ENCODE assay signal across 1 cellular context in the genomic region with DNA sequence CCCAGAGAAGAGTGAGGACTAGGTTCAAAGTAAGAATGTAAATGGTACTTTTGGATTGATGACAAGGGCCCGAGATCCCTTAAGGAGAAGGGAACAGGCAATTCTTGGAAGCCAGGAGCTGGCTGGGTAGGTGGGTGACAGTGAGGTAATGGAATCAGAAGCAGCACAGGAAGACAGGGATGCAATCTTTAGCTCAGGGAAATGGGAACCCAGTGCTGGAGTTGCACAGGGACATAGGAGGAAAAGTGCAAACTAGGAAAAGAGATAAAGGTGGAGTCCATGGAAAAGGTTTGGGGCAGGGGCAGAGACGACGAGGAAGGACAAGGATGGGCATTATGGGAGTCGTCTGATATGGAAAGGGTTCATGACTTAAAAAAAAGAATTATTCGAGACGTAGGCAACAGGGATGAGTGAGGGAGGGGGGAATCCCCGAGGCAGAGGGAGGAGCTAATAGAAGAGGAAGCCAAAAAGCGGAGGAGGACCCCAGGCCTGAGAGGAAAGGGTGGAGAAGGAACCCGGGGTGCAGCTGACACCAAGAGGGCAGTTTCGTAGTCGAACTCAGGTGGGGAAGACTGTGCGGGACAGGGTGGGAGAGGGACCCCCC.
TF ChIP-seq lines count a peak whose summit lies in the region.

No MANE protein-coding gene starts in this region.

TF ChIP-seq in HCT116, 20 proteins besides CTCF, POLR2A, EP300 and RAD21:
- no peak for TF ChIP-seq SP1 (IDR thresholded peaks at IDR 0.05; ENCODE audit: low read depth)
- no peak for TF ChIP-seq ZFX (IDR thresholded peaks at IDR 0.05)
- TF ChIP-seq, protein P1, sequence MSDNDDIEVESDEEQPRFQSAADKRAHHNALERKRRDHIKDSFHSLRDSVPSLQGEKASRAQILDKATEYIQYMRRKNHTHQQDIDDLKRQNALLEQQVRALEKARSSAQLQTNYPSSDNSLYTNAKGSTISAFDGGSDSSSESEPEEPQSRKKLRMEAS (IDR thresholded peaks at IDR 0.05) = no peak
- no peak for TF ChIP-seq FOSL1 (IDR thresholded peaks at IDR 0.05; ENCODE audit: low read depth)
- TF ChIP-seq ZBTB33 (IDR thresholded peaks at IDR 0.05; ENCODE audit: extremely low read depth, insufficient replicate concordance, low read length) = no peak
- TF ChIP-seq JUND (IDR thresholded peaks at IDR 0.05) = no peak
- TF ChIP-seq ZNF274 (IDR thresholded peaks at IDR 0.05; ENCODE audit: low read depth, low read length) = no peak
- no peak for TF ChIP-seq SRF (IDR thresholded peaks at IDR 0.05; ENCODE audit: low read depth)
- no peak for TF ChIP-seq EZH2phosphoT487 (IDR thresholded peaks at IDR 0.05; ENCODE audit: borderline replicate concordance)
- TF ChIP-seq EZH2 (IDR thresholded peaks at IDR 0.05) = no peak
- no peak for TF ChIP-seq REST (IDR thresholded peaks at IDR 0.05; ENCODE audit: low read depth)
- no peak for TF ChIP-seq CEBPB (IDR thresholded peaks at IDR 0.05; ENCODE audit: low read depth)
- TF ChIP-seq SIN3A (IDR thresholded peaks at IDR 0.05; ENCODE audit: low read depth) = no peak
- no peak for TF ChIP-seq ELF1 (IDR thresholded peaks at IDR 0.05; ENCODE audit: borderline replicate concordance, low read depth)
- no peak for TF ChIP-seq EGR1 (IDR thresholded peaks at IDR 0.05; ENCODE audit: low read depth)
- no peak for TF ChIP-seq POLR2AphosphoS5 (IDR thresholded peaks at IDR 0.05; ENCODE audit: low read depth, low read length)
- TF ChIP-seq, protein P2, sequence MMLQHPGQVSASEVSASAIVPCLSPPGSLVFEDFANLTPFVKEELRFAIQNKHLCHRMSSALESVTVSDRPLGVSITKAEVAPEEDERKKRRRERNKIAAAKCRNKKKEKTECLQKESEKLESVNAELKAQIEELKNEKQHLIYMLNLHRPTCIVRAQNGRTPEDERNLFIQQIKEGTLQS (IDR thresholded peaks at IDR 0.05) = no peak
- TF ChIP-seq TCF7L2 (IDR thresholded peaks at IDR 0.05; ENCODE audit: borderline replicate concordance, extremely low read depth, insufficient read depth, insufficient read length) = no peak
